In genomic region chr7:67525588-67525987, GRCh38 we compare ENCODE assay signal across 25 cellular contexts.
DNase-seq lines count a peak whose midpoint lies in the region; ATAC-seq and TF ChIP-seq lines count a peak whose summit lies in the region.
"Had no signal": no experiment of that assay in that cellular context is flagged by ENCODE, and none has a peak within 500 bp of the region (broad histone marks: within the 10 kb centered on the region; RNA-seq: fewer than 3 reads in every experiment).

No MANE protein-coding gene starts in this region.

- TF ChIP-seq CTCF in foreskin fibroblast (IDR thresholded peaks at IDR 0.05; ENCODE audit: low read depth, low read length) (no peak), GM23338 (conservative IDR thresholded peaks at IDR 0.05; ENCODE audit: low read depth in 2 of 2) (no peak)

- no peaks in the 10 kb centered on the region for H3K79me2 ChIP-seq in GM23338 (replicated peaks; ENCODE audit: insufficient read depth)

- peaks cover 25% of the 10 kb centered on the region for H3K36me3 Mint-ChIP-seq in GM23338 (ENCODE audit: low read depth)
- H3K36me3 Mint-ChIP-seq: activated CD8-positive, alpha-beta memory T cell treated with anti-CD3 and anti-CD28 coated beads, Interleukin-2, amount 10 ng/mL, durations not matched to agents 7 days and 5 days; natural killer cell; stimulated activated naive B cell treated with anti-CD40 and anti-IgM and Interleukin-4, amounts not matched to agents 10 μg/mL and 1 μg/mL and 100 μg/mL, for 72 hours had no signal

- no peak overlapping the region for H3K4me2 ChIP-seq in GM23338

- H3K4me1 Mint-ChIP-seq in GM23338 = no peaks in the 10 kb centered on the region
- H3K4me1 Mint-ChIP-seq: activated CD4-positive, alpha-beta T cell treated with anti-CD3 and anti-CD28 coated beads, Interleukin-2, amount 10 ng/mL, durations not matched to agents 24 days and 14 days; activated CD8-positive, alpha-beta memory T cell treated with anti-CD3 and anti-CD28 coated beads, Interleukin-2, amount 10 ng/mL, durations not matched to agents 7 days and 5 days; IgD-negative memory B cell; natural killer cell; stimulated activated naive B cell treated with anti-CD40 and anti-IgM and Interleukin-4, amounts not matched to agents 10 μg/mL and 1 μg/mL and 100 μg/mL, for 72 hours had no signal

- peaks cover 97% of the 10 kb centered on the region for H3K9me3 Mint-ChIP-seq in GM23338

- H3K36me3 ChIP-seq in GM23338 (ENCODE audit: insufficient read depth) = no peaks in the 10 kb centered on the region
- H3K36me3 ChIP-seq: pancreas, spleen, suprapubic skin had no signal

- H3K27ac Mint-ChIP-seq in GM23338 = no peak overlapping the region
- H3K27ac Mint-ChIP-seq: activated CD4-positive, alpha-beta T cell treated with anti-CD3 and anti-CD28 coated beads, Interleukin-2, amount 10 ng/mL, durations not matched to agents 24 days and 14 days; activated CD8-positive, alpha-beta memory T cell treated with anti-CD3 and anti-CD28 coated beads, Interleukin-2, amount 10 ng/mL, durations not matched to agents 7 days and 5 days; activated naive CD4-positive, alpha-beta T cell treated with anti-CD3 and anti-CD28 coated beads for 36 hours; effector memory CD8-positive, alpha-beta T cell; IgD-negative memory B cell; natural killer cell; stimulated activated naive B cell treated with anti-CD40 and anti-IgM and Interleukin-4, amounts not matched to agents 10 μg/mL and 1 μg/mL and 100 μg/mL, for 72 hours; T-helper 2 cell treated with Interferon-gamma antibody and Interleukin-4, amounts not matched to agents 5 μg/mL and 100 μg/mL, for 36 hours had no signal

- no peaks in the 10 kb centered on the region for H3F3A ChIP-seq in GM23338 (replicated peaks; ENCODE audit: low read depth)

- H3K4me3 ChIP-seq in foreskin fibroblast (ENCODE audit: low read depth in 1 of 2, low read length in 2 of 2) (no peak overlapping the region), GM23338 (no peak overlapping the region)
- H3K4me3 ChIP-seq: pancreas, spleen, suprapubic skin had no signal

- DNase-seq in DMS153 treated with DMSO at 0.1 percent for 48 hours (lab: John Stamatoyannopoulos, UW; ENCODE audit: unreplicated experiment) (peak; percentile 40), NCI-H1092 (lab: John Stamatoyannopoulos, UW) (peak; percentile 48), NCI-H345 treated with DMSO at 0.1 percent for 48 hours (lab: John Stamatoyannopoulos, UW; ENCODE audit: unreplicated experiment) (peak; percentile 97), iPS-NIHi11 (ENCODE audit: low spot score) (peak; percentile 46), foreskin fibroblast (no peak), GM23338 (ENCODE audit: low spot score) (no peak), hypothalamus (lab: John Stamatoyannopoulos, UW) (no peak)
- DNase-seq: ACHN; activated CD4-positive, alpha-beta T cell treated with anti-CD3 and anti-CD28 coated beads, Interleukin-2, amount 10 ng/mL, durations not matched to agents 24 days and 14 days; activated CD8-positive, alpha-beta memory T cell treated with anti-CD3 and anti-CD28 coated beads, Interleukin-2, amount 10 ng/mL, durations not matched to agents 7 days and 5 days; activated naive CD4-positive, alpha-beta T cell treated with anti-CD3 and anti-CD28 coated beads for 36 hours; effector memory CD8-positive, alpha-beta T cell; foreskin melanocyte; left ventricle myocardium superior; natural killer cell; NCI-H1105 treated with DMSO at 0.1 percent for 48 hours; pancreas; right cardiac atrium; spleen; stimulated activated CD4-positive, alpha-beta T cell treated with anti-CD3 and anti-CD28 coated beads, Interleukin-2, amount 100 ng/mL, for 48 hours; stimulated activated naive B cell treated with anti-CD40 and anti-IgM and Interleukin-4, amounts not matched to agents 10 μg/mL and 1 μg/mL and 100 μg/mL, for 72 hours had no signal

- H3K4me3 Mint-ChIP-seq in GM23338 = no peak overlapping the region
- H3K4me3 Mint-ChIP-seq: activated CD4-positive, alpha-beta T cell treated with anti-CD3 and anti-CD28 coated beads, Interleukin-2, amount 10 ng/mL, durations not matched to agents 24 days and 14 days; activated CD8-positive, alpha-beta memory T cell treated with anti-CD3 and anti-CD28 coated beads, Interleukin-2, amount 10 ng/mL, durations not matched to agents 7 days and 5 days; activated naive CD4-positive, alpha-beta T cell treated with anti-CD3 and anti-CD28 coated beads for 36 hours; effector memory CD8-positive, alpha-beta T cell; IgD-negative memory B cell; natural killer cell; stimulated activated naive B cell treated with anti-CD40 and anti-IgM and Interleukin-4, amounts not matched to agents 10 μg/mL and 1 μg/mL and 100 μg/mL, for 72 hours; T-helper 2 cell treated with Interferon-gamma antibody and Interleukin-4, amounts not matched to agents 5 μg/mL and 100 μg/mL, for 36 hours had no signal

- no peaks in the 10 kb centered on the region for H3K27me3 Mint-ChIP-seq in GM23338 (ENCODE audit: insufficient read depth, low read depth, poor library complexity)
- H3K27me3 Mint-ChIP-seq: activated CD4-positive, alpha-beta T cell treated with anti-CD3 and anti-CD28 coated beads, Interleukin-2, amount 10 ng/mL, durations not matched to agents 24 days and 14 days; activated CD8-positive, alpha-beta memory T cell treated with anti-CD3 and anti-CD28 coated beads, Interleukin-2, amount 10 ng/mL, durations not matched to agents 7 days and 5 days; IgD-negative memory B cell; stimulated activated naive B cell treated with anti-CD40 and anti-IgM and Interleukin-4, amounts not matched to agents 10 μg/mL and 1 μg/mL and 100 μg/mL, for 72 hours had no signal

- H3K4me1 ChIP-seq in GM23338 (ENCODE audit: insufficient read depth) = no peaks in the 10 kb centered on the region
- H3K4me1 ChIP-seq: pancreas, spleen, suprapubic skin had no signal

- no peak overlapping the region for H2AFZ ChIP-seq in GM23338

- H3K27me3 ChIP-seq in GM23338 (ENCODE audit: insufficient read depth) = no peaks in the 10 kb centered on the region
- H3K27me3 ChIP-seq: pancreas, spleen, suprapubic skin had no signal

- H3K9me2 ChIP-seq in GM23338 (ENCODE audit: insufficient read depth) = no peaks in the 10 kb centered on the region

- H4K20me1 ChIP-seq in GM23338 (replicated peaks; ENCODE audit: insufficient read depth) = no peaks in the 10 kb centered on the region

- ATAC-seq in GM23338 = no peak
- ATAC-seq: activated CD8-positive, alpha-beta memory T cell treated with anti-CD3 and anti-CD28 coated beads, Interleukin-2, amount 10 ng/mL, durations not matched to agents 7 days and 5 days; effector memory CD8-positive, alpha-beta T cell; esophagus mucosa; left ventricle myocardium superior; natural killer cell; pancreas; right cardiac atrium; stimulated activated naive B cell treated with anti-CD40 and anti-IgM and Interleukin-4, amounts not matched to agents 10 μg/mL and 1 μg/mL and 100 μg/mL, for 72 hours had no signal

- H3K27ac ChIP-seq in GM23338 (ENCODE audit: low read depth) = no peak overlapping the region
- H3K27ac ChIP-seq: pancreas, spleen, suprapubic skin had no signal

TF ChIP-seq in GM23338, 12 proteins besides CTCF, POLR2A, EP300 and RAD21 (continues in another document):
- TF ChIP-seq, protein P1, sequence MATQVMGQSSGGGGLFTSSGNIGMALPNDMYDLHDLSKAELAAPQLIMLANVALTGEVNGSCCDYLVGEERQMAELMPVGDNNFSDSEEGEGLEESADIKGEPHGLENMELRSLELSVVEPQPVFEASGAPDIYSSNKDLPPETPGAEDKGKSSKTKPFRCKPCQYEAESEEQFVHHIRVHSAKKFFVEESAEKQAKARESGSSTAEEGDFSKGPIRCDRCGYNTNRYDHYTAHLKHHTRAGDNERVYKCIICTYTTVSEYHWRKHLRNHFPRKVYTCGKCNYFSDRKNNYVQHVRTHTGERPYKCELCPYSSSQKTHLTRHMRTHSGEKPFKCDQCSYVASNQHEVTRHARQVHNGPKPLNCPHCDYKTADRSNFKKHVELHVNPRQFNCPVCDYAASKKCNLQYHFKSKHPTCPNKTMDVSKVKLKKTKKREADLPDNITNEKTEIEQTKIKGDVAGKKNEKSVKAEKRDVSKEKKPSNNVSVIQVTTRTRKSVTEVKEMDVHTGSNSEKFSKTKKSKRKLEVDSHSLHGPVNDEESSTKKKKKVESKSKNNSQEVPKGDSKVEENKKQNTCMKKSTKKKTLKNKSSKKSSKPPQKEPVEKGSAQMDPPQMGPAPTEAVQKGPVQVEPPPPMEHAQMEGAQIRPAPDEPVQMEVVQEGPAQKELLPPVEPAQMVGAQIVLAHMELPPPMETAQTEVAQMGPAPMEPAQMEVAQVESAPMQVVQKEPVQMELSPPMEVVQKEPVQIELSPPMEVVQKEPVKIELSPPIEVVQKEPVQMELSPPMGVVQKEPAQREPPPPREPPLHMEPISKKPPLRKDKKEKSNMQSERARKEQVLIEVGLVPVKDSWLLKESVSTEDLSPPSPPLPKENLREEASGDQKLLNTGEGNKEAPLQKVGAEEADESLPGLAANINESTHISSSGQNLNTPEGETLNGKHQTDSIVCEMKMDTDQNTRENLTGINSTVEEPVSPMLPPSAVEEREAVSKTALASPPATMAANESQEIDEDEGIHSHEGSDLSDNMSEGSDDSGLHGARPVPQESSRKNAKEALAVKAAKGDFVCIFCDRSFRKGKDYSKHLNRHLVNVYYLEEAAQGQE (IDR thresholded peaks at IDR 0.05; ENCODE audit: unreplicated experiment) = no peak
- TF ChIP-seq POLR2AphosphoS5 (IDR thresholded peaks at IDR 0.05; ENCODE audit: low read depth) (no peak), ETS1 (IDR thresholded peaks at IDR 0.05) (no peak), EZH2 (IDR thresholded peaks at IDR 0.05; ENCODE audit: low read depth, unreplicated experiment) (no peak), STAT1 (IDR thresholded peaks at IDR 0.05; ENCODE audit: unreplicated experiment) (no peak), ZNF331 (CRISPR knock-in tag; IDR thresholded peaks at IDR 0.05; ENCODE audit: low read depth) (no peak), NANOG (IDR thresholded peaks at IDR 0.05; ENCODE audit: borderline replicate concordance) (no peak), CREB1 (CRISPR knock-in tag; IDR thresholded peaks at IDR 0.05; ENCODE audit: low read depth) (no peak), ZNF114 (CRISPR knock-in tag; IDR thresholded peaks at IDR 0.05) (no peak), EZH2phosphoT487 (IDR thresholded peaks at IDR 0.05; ENCODE audit: unreplicated experiment) (no peak), JUNB (IDR thresholded peaks at IDR 0.05; ENCODE audit: unreplicated experiment) (no peak)

Comparison
In these comparisons a context has a peak if more than half of its experiments do, and no peak if none do; other contexts are left out.
1. DNase-seq: peak in DMS153 treated with DMSO at 0.1 percent for 48 hours (single experiment), NCI-H1092 (single experiment), NCI-H345 treated with DMSO at 0.1 percent for 48 hours (single experiment) and iPS-NIHi11 (single experiment); none in foreskin fibroblast (0 of 2), GM23338 (single experiment) and hypothalamus (0 of 51).